Comparison of ENCODE assay signal across 9 cellular contexts in the genomic region with DNA sequence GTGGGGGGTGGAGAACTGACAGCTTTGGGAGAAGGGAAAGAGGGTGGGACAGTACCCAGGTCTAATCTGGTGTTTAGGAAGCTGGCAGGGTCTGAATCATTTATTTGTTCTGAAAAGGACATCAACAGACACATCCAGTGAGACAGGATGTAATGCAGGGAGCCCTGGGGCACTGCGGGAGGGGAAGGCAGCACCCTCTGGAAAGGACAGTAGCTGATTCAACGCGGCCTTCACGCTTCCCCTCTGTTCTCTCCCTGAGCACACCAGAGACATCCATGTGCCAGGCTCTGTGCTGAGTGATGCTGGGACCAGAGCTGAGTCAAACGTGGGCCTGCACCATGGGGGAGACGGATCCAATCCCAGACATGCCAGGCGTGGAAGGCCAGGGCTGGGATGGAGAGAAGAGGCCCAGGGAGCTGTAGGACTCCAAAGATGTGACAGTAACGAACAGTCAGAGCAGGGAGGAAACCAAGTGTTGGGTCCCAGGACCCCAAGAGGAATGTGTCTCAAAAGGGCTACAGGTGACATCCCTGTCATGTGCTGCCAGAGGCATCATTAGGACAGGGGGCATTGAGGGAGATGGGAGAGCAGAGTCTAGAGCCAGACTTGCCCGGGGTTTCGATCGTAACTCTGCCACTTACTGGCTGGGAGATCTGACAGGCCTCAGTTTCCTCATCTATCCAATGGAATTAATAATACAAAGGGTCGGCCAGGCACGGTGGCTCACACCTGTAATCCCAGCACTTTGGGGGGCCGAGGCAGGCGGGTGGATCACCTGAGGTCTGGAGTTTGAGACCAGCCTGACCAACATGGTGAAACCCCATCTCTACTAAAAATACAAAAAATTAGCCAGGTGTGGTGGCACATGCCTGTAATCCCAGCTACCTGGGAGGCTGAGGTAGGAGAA. TPM values are rescaled to one million over a fixed set of nuclear protein-coding genes. Genes with fewer than 3 reads are reported as not detected.
A peak's percentile ranks its signal among the peaks of the same experiment; 100 is the strongest.
DNase-seq lines count a peak whose midpoint lies in the region; ATAC-seq lines count a peak whose summit lies in the region.
"Had no signal": no experiment of that assay in that cellular context is flagged by ENCODE, and none has a peak within 500 bp of the region (broad histone marks: within the 10 kb centered on the region; RNA-seq: fewer than 3 reads in every experiment).

No MANE protein-coding gene starts in this region.

- H3K27ac ChIP-seq in substantia nigra (ENCODE audit: low read depth, low read length, poor library complexity, severe bottlenecking) = peak overlapping the region; percentile 60

- peaks cover 51% of the 10 kb centered on the region for H3K4me1 Mint-ChIP-seq in activated T-cell treated with anti-CD3 and anti-CD28 coated beads, Interleukin-2, amount 50 U/mL, for 4 hours (ENCODE audit: low read depth)
- peaks cover 50% of the 10 kb centered on the region for H3K4me1 Mint-ChIP-seq in activated naive CD8-positive, alpha-beta T cell treated with anti-CD3 and anti-CD28 coated beads, Interleukin-2, amount 10 ng/mL, durations not matched to agents 7 days and 5 days
- peaks cover 39 to 62% of the 10 kb centered on the region in 2 donors for H3K4me1 Mint-ChIP-seq in immature natural killer cell

- POLR2A ChIA-PET in activated naive CD8-positive, alpha-beta T cell treated with anti-CD3 and anti-CD28 coated beads, Interleukin-2, amount 10 ng/mL, durations not matched to agents 7 days and 5 days (lab: Charles Lee) = interaction anchor here (1.0 to 2.5 kb wide), 4 partner anchors 10 to 77 kb away, joined by 3 to 11 read pairs (median 3); no protein-coding TSS in a partner anchor

- H3K9me3 Mint-ChIP-seq in activated T-cell treated with anti-CD3 and anti-CD28 coated beads, Interleukin-2, amount 50 U/mL, for 4 hours = no peaks in the 10 kb centered on the region
- no peaks in the 10 kb centered on the region for H3K9me3 Mint-ChIP-seq in activated naive CD8-positive, alpha-beta T cell treated with anti-CD3 and anti-CD28 coated beads, Interleukin-2, amount 10 ng/mL, durations not matched to agents 7 days and 5 days
- H3K9me3 Mint-ChIP-seq in immature natural killer cell = no peaks in the 10 kb centered on the region

- no peaks in the 10 kb centered on the region for H3K36me3 Mint-ChIP-seq in activated T-cell treated with anti-CD3 and anti-CD28 coated beads, Interleukin-2, amount 50 U/mL, for 4 hours (ENCODE audit: insufficient read depth)
- peaks cover 22% of the 10 kb centered on the region for H3K36me3 Mint-ChIP-seq in activated naive CD8-positive, alpha-beta T cell treated with anti-CD3 and anti-CD28 coated beads, Interleukin-2, amount 10 ng/mL, durations not matched to agents 7 days and 5 days
- H3K36me3 Mint-ChIP-seq in immature natural killer cell = peaks cover 0 to 7% (median 0%) of the 10 kb centered on the region in 3 donors

- peak overlapping the region; percentile 68 for H3K4me3 Mint-ChIP-seq in activated T-cell treated with anti-CD3 and anti-CD28 coated beads, Interleukin-2, amount 50 U/mL, for 4 hours
- H3K4me3 Mint-ChIP-seq in activated naive CD8-positive, alpha-beta T cell treated with anti-CD3 and anti-CD28 coated beads, Interleukin-2, amount 10 ng/mL, durations not matched to agents 7 days and 5 days = peak overlapping the region; percentile 62
- H3K4me3 Mint-ChIP-seq in immature natural killer cell = peak overlapping the region in 4 of 5 donors; percentile 23 to 62 (median 44)

- peak overlapping the region; percentile 48 for H3K27ac Mint-ChIP-seq in activated naive CD8-positive, alpha-beta T cell treated with anti-CD3 and anti-CD28 coated beads, Interleukin-2, amount 10 ng/mL, durations not matched to agents 7 days and 5 days
- H3K27ac Mint-ChIP-seq in immature natural killer cell = peak overlapping the region in 5 of 6 donors; percentile 6 to 80 (median 58)

- DNase-seq in activated T-cell treated with anti-CD3 and anti-CD28 coated beads, Interleukin-2, amount 50 U/mL, for 4 hours = no peak
- DNase-seq in activated T-cell treated with anti-CD3 and anti-CD28 coated beads for 4 hours (no peak), immature natural killer cell (no peak), substantia nigra (lab: John Stamatoyannopoulos, UW) (peak in 28 of 49 donors; percentile 11 to 82 (median 28)), activated gamma-delta T cell (lab: John Stamatoyannopoulos, UW) (no peak), NCI-H1694 (lab: John Stamatoyannopoulos, UW) (no peak)
- DNase-seq in activated naive CD8-positive, alpha-beta T cell treated with anti-CD3 and anti-CD28 coated beads, Interleukin-2, amount 10 ng/mL, durations not matched to agents 7 days and 5 days = no peak
- DNase-seq: stimulated activated naive CD4-positive, alpha-beta T cell treated with Interleukin-2 at 50 U/mL for 16 hours had no signal

- no peaks in the 10 kb centered on the region for H3K27me3 Mint-ChIP-seq in activated T-cell treated with anti-CD3 and anti-CD28 coated beads, Interleukin-2, amount 50 U/mL, for 4 hours (ENCODE audit: low read depth)
- no peaks in the 10 kb centered on the region for H3K27me3 Mint-ChIP-seq in activated naive CD8-positive, alpha-beta T cell treated with anti-CD3 and anti-CD28 coated beads, Interleukin-2, amount 10 ng/mL, durations not matched to agents 7 days and 5 days
- H3K27me3 Mint-ChIP-seq in immature natural killer cell (ENCODE audit: low read depth in 3 of 3) = peaks cover 20 to 30% (median 21%) of the 10 kb centered on the region in 3 donors

- ATAC-seq in activated T-cell treated with anti-CD3 and anti-CD28 coated beads, Interleukin-2, amount 50 U/mL, for 4 hours = no peak
- ATAC-seq in activated naive CD8-positive, alpha-beta T cell treated with anti-CD3 and anti-CD28 coated beads, Interleukin-2, amount 10 ng/mL, durations not matched to agents 7 days and 5 days (ENCODE audit: low read depth) = no peak
- no peak for ATAC-seq in HG02938 (IDR thresholded peaks at IDR 0.05; ENCODE audit: unreplicated experiment)

RNA-seq across cellular contexts. Expression of a gene that starts 1.7 kb away (rescaled TPM):
- 10 to 100 TPM; 65.8 to 74.9 (median 73.3) TPM for total RNA-seq in activated T-cell treated with anti-CD3 and anti-CD28 coated beads, Interleukin-2, amount 50 U/mL, for 4 hours
- 100 to 1,000 TPM; 121 to 124 TPM for total RNA-seq in activated naive CD8-positive, alpha-beta T cell treated with anti-CD3 and anti-CD28 coated beads, Interleukin-2, amount 10 ng/mL, durations not matched to agents 7 days and 5 days
- 10 to 100 TPM; 49.9 to 74.4 (median 69.3) TPM for polyA plus RNA-seq in immature natural killer cell

RNA-seq across cellular contexts. Expression of a gene that starts 4.3 kb away (rescaled TPM):
- 1 to 10 TPM; 3.8 to 6.4 (median 5.3) TPM for total RNA-seq in activated T-cell treated with anti-CD3 and anti-CD28 coated beads, Interleukin-2, amount 50 U/mL, for 4 hours
- total RNA-seq in activated naive CD8-positive, alpha-beta T cell treated with anti-CD3 and anti-CD28 coated beads, Interleukin-2, amount 10 ng/mL, durations not matched to agents 7 days and 5 days = 10 to 100 TPM; 11.6 to 13.4 TPM
- polyA plus RNA-seq in immature natural killer cell = under 1 TPM in 1 of 3 donors, not detected in 2; 0.83 TPM

RNA-seq across cellular contexts. Expression of a gene that starts 8.0 kb away (rescaled TPM):
- 100 to 1,000 TPM; 146 to 232 (median 153) TPM for total RNA-seq in activated T-cell treated with anti-CD3 and anti-CD28 coated beads, Interleukin-2, amount 50 U/mL, for 4 hours
- total RNA-seq in activated naive CD8-positive, alpha-beta T cell treated with anti-CD3 and anti-CD28 coated beads, Interleukin-2, amount 10 ng/mL, durations not matched to agents 7 days and 5 days = 100 to 1,000 TPM; 263 TPM
- 1,000 to 10,000 TPM; 7,925 to 8,923 (median 8,385) TPM for polyA plus RNA-seq in immature natural killer cell

RNA-seq across cellular contexts. Expression of a gene that starts 22.5 kb away (rescaled TPM):
- total RNA-seq in activated T-cell treated with anti-CD3 and anti-CD28 coated beads, Interleukin-2, amount 50 U/mL, for 4 hours = 1 to 10 TPM; 1.6 to 2.3 (median 1.8) TPM
- under 1 TPM; 0.62 to 0.94 TPM for total RNA-seq in activated naive CD8-positive, alpha-beta T cell treated with anti-CD3 and anti-CD28 coated beads, Interleukin-2, amount 10 ng/mL, durations not matched to agents 7 days and 5 days
- under 1 TPM in 1 of 3 donors, not detected in 2; 0.38 TPM for polyA plus RNA-seq in immature natural killer cell

RNA-seq across cellular contexts. Expression of a gene that starts 23.3 kb away (rescaled TPM):
- total RNA-seq in activated T-cell treated with anti-CD3 and anti-CD28 coated beads, Interleukin-2, amount 50 U/mL, for 4 hours = under 1 TPM in 2 of 3 donors, not detected in 1; 0.58 to 0.65 TPM
- not detected for total RNA-seq in activated naive CD8-positive, alpha-beta T cell treated with anti-CD3 and anti-CD28 coated beads, Interleukin-2, amount 10 ng/mL, durations not matched to agents 7 days and 5 days
- polyA plus RNA-seq in immature natural killer cell = 10 to 100 TPM; 19.2 to 40.0 (median 37.9) TPM

Comparison
In these comparisons a context has a peak if more than half of its experiments do, and no peak if none do; other contexts are left out.
1. DNase-seq: peak in substantia nigra (28 of 49); none in activated T-cell treated with anti-CD3 and anti-CD28 coated beads, Interleukin-2, amount 50 U/mL, for 4 hours (single experiment), activated T-cell treated with anti-CD3 and anti-CD28 coated beads for 4 hours (single experiment), activated naive CD8-positive, alpha-beta T cell treated with anti-CD3 and anti-CD28 coated beads, Interleukin-2, amount 10 ng/mL, durations not matched to agents 7 days and 5 days (single experiment), immature natural killer cell (0 of 3), activated gamma-delta T cell (single experiment) and NCI-H1694 (single experiment).
2. Peak in every context shown above with its lines, with median percentiles within 50 percentile points of each other: H3K4me3 Mint-ChIP-seq.